ENCODE assay signal across 8 cellular contexts in the genomic region with DNA sequence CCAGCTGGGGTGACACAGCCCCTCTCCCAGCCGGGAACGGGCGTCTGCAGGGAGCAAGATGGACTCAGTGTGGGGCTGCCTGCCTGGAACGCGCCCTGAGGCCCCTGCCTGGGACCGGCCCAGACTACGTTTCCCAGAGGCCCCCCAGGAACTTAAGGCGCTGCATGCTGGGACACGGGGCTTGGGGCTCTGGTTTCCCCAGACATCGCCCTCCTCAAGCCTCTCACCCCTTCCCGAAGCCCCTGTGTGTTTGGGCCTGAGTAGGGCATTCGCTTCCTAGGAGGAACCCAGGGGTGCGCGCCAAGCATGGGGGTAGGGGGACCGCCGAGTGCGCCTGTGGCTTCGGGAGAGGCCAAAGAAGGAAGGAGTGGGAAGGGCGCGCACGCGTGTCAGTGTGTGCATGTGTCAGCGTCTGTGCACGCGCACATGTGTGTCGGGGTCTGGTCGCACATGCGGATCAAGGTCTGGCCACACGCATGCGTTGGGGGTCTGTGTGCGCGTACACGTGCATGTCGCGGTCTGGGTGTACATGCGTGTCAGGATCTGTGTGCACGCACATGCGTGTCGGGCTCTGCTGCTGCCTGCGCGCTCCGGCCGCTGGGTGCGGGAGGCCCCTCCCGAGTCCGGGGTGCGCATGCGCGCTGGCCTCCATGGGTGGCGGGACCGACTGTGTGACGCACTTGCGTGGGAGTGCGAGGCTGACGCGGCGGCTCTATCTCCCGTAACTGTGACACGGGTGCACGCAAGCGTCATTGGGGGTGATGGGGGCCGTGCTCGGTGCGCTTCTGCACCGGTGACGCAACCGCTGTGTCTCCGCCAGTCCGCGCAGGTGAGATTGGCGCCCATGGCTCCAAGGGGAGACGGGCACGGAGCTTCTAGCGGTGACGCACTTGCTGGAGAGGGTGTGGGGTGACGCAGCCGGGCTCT. TPM values are rescaled to one million over a fixed set of nuclear protein-coding genes. Genes with fewer than 3 reads are reported as not detected.
DNase-seq lines count a peak whose midpoint lies in the region; ATAC-seq, FAIRE-seq and TF ChIP-seq lines count a peak whose summit lies in the region.

No MANE protein-coding gene starts in this region.

- no peaks in the 10 kb centered on the region for H3F3A ChIP-seq in OCI-LY1 (ENCODE audit: insufficient read depth, low read length)

- ATAC-seq in HG02852 (IDR thresholded peaks at IDR 0.05; ENCODE audit: unreplicated experiment), result peak; percentile 86

- H3K4me1 ChIP-seq in OCI-LY1 (ENCODE audit: insufficient read depth, low read length, severe bottlenecking), result peaks cover 16% of the 10 kb centered on the region
- peaks cover 9% of the 10 kb centered on the region for H3K4me1 ChIP-seq in osteoblast (ENCODE audit: insufficient read depth, low read length)

- H3K36me3 ChIP-seq in OCI-LY1 (ENCODE audit: insufficient read depth, low read length) (peaks cover 22% of the 10 kb centered on the region), osteoblast (ENCODE audit: insufficient read depth, low read length) (peaks cover 3% of the 10 kb centered on the region)

- TF ChIP-seq CTCF in OCI-LY1 (IDR thresholded peaks at IDR 0.05; ENCODE audit: low read length) (no peak), osteoblast (IDR thresholded peaks at IDR 0.05; ENCODE audit: extremely low read depth, low read depth, low read length) (no peak)

- TF ChIP-seq POLR2A in GM12892 (IDR thresholded peaks at IDR 0.05; ENCODE audit: low read depth, low read length), result peak; percentile 58; the same call in 1 of the 2 replicates

- no peaks in the 10 kb centered on the region; the same call in 1 of the 2 replicates for H3K79me2 ChIP-seq in OCI-LY1 (ENCODE audit: insufficient read depth, low read length)
- peaks cover 43% of the 10 kb centered on the region for H3K79me2 ChIP-seq in osteoblast (ENCODE audit: insufficient read depth, low read length)

- no peaks in the 10 kb centered on the region for H3K27me3 ChIP-seq in OCI-LY1 (ENCODE audit: insufficient read depth, low read length)
- no peaks in the 10 kb centered on the region for H3K27me3 ChIP-seq in osteoblast (ENCODE audit: insufficient read depth, low read length)

- FAIRE-seq in GM12892 (lab: Jason Lieb, UNC), result peak; percentile 87

- no peaks in the 10 kb centered on the region for H3K9me2 ChIP-seq in OCI-LY1 (ENCODE audit: low read depth, low read length)

- H4K20me1 ChIP-seq in OCI-LY1 (ENCODE audit: insufficient read depth, low read length), result no peaks in the 10 kb centered on the region
- no peaks in the 10 kb centered on the region for H4K20me1 ChIP-seq in osteoblast (ENCODE audit: insufficient read depth, low read length)

- no peak overlapping the region for H2AFZ ChIP-seq in OCI-LY1 (ENCODE audit: low read length)
- H2AFZ ChIP-seq in osteoblast (ENCODE audit: low read length), result peak overlapping the region; percentile 70

- DNase-seq in GM12892 (ENCODE audit: insufficient read length), result peak; percentile 58
- peak; percentile 90 for DNase-seq in activated T-helper 9 cell treated with anti-CD3 and anti-CD28 coated beads, Interleukin-2, amount 50 U/mL, for 16 hours (ENCODE audit: low read depth)
- DNase-seq in fibroblast of the conjunctiva (ENCODE audit: low read depth), result peak; percentile 65
- DNase-seq in osteoblast (ENCODE audit: insufficient read length, low spot score, missing footprints), result peak; percentile 95
- no peak for DNase-seq in NCI-H2171 (lab: John Stamatoyannopoulos, UW)

- H3K4me3 ChIP-seq in OCI-LY1 (ENCODE audit: low read depth, low read length, poor library complexity, severe bottlenecking) (peak overlapping the region; percentile 92), osteoblast (ENCODE audit: insufficient read depth, low read length) (peak overlapping the region; percentile 79)

- peak overlapping the region; percentile 62 for H3K27ac ChIP-seq in OCI-LY1 (ENCODE audit: low read depth, low read length, poor library complexity, severe bottlenecking)
- H3K27ac ChIP-seq in osteoblast (ENCODE audit: low read depth, low read length), result peak overlapping the region; percentile 95
- H3K27ac ChIP-seq in temporal lobe (ENCODE audit: low read depth, low read length), result peak overlapping the region; percentile 79

- H3K4me2 ChIP-seq in OCI-LY1 (ENCODE audit: low read length) (peak overlapping the region; percentile 78), osteoblast (ENCODE audit: insufficient read depth, low read length) (peak overlapping the region; percentile 81)

- peak overlapping the region; percentile 85 for H3K9ac ChIP-seq in OCI-LY1 (ENCODE audit: low read length)

- H3K9me3 ChIP-seq in OCI-LY1 (ENCODE audit: low read length) (0 out of 2 replicates have a peak, but pooled peaks cover 2% of the 10 kb centered on the region), osteoblast (ENCODE audit: low read depth, low read length) (no peaks in the 10 kb centered on the region)

RNA-seq across cellular contexts. Expression of a gene that starts 16.2 kb away (rescaled TPM):
- polyA plus RNA-seq in GM12892 (2012; ENCODE audit: missing spikeins), result 8.7 TPM
- total RNA-seq in osteoblast (16.6 and 25.0 TPM in 2 replicates), temporal lobe (18.2 TPM)
